Comparison of ENCODE assay signal across 18 cellular contexts in the genomic region with DNA sequence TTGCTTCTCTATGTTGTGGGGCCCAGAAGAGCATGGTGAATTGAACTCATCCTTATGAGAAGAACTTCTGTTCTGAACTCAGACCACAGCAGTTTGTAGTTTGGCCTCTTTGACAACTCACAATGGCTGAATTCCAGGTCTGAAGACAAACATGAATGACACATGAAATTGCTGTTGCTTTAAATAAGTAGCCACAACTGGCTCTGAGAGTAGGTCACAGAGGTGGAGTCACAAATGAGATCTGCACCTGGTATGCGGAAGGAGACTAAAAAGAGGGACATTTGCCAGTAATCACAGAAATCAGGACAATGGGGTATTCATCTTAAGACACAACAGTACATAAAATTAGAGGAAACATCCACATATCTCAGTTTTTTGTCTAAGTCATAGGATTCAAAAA.
A peak's percentile ranks its signal among the peaks of the same experiment; 100 is the strongest.
DNase-seq lines count a peak whose midpoint lies in the region; ATAC-seq and TF ChIP-seq lines count a peak whose summit lies in the region.
"Had no signal": no experiment of that assay in that cellular context is flagged by ENCODE, and none has a peak within 500 bp of the region (broad histone marks: within the 10 kb centered on the region; RNA-seq: fewer than 3 reads in every experiment).

No MANE protein-coding gene starts in this region.

- intact Hi-C loops in activated CD4-positive, alpha-beta T cell treated with anti-CD3 and anti-CD28 coated beads for 36 hours (cut with DNase I, micrococcal nuclease) = no loop called here
- intact Hi-C loops in tibial artery (cut with DNase I; ENCODE audit: low total_unique reads) = no loop called here

- H3K27me3 ChIP-seq in KMS-11 (ENCODE audit: insufficient read depth, low read depth) (no peaks in the 10 kb centered on the region), tibial artery (no peaks in the 10 kb centered on the region)
- H3K27me3 ChIP-seq: cardiac muscle cell, ovary, SJCRH30 had no signal

- no peaks in the 10 kb centered on the region for H3K36me3 ChIP-seq in KMS-11 (ENCODE audit: insufficient read depth)
- no peaks in the 10 kb centered on the region for H3K36me3 ChIP-seq in tibial artery
- H3K36me3 ChIP-seq: cardiac muscle cell, HAP-1, ovary, SJCRH30 had no signal

- H3K4me2 ChIP-seq in KMS-11 = peak overlapping the region; percentile 71

- H2AFZ ChIP-seq in KMS-11 (ENCODE audit: low read depth) = peak overlapping the region; percentile 45; the same call in 1 of the 2 replicates

- peak overlapping the region; percentile 14; the same call in 1 of the 2 replicates for H3K9ac ChIP-seq in KMS-11

- H3K27ac Mint-ChIP-seq in chondrocyte (ENCODE audit: unreplicated experiment) = peak overlapping the region; percentile 24
- H3K27ac Mint-ChIP-seq in activated CD4-positive, alpha-beta T cell treated with anti-CD3 and anti-CD28 coated beads for 36 hours = no peak overlapping the region
- H3K27ac Mint-ChIP-seq in stimulated activated effector memory CD8-positive, alpha-beta T cell treated with anti-CD3 and anti-CD28 coated beads, Interleukin-12 subunit alpha, Interleukin-12 subunit beta, amount 100 ng/mL, for 72 hours = no peak overlapping the region
- H3K27ac Mint-ChIP-seq: activated CD4-positive, alpha-beta T cell treated with anti-CD3 and anti-CD28 coated beads, Interleukin-2, amount 10 ng/mL, durations not matched to agents 24 days and 14 days; activated naive CD4-positive, alpha-beta T cell treated with anti-CD3 and anti-CD28 coated beads, Interleukin-2, amount 50 U/mL, for 24 hours; stimulated activated naive B cell treated with anti-CD40 and anti-IgM and Interleukin-4, amounts not matched to agents 10 μg/mL and 1 μg/mL and 100 μg/mL, for 72 hours had no signal

- ATAC-seq in left lobe of liver = peak; percentile 75
- ATAC-seq in activated CD4-positive, alpha-beta T cell treated with anti-CD3 and anti-CD28 coated beads for 36 hours = no peak
- no peak for ATAC-seq in stimulated activated effector memory CD8-positive, alpha-beta T cell treated with anti-CD3 and anti-CD28 coated beads, Interleukin-12 subunit alpha, Interleukin-12 subunit beta, amount 100 ng/mL, for 72 hours
- ATAC-seq: stimulated activated naive B cell treated with anti-CD40 and anti-IgM and Interleukin-4, amounts not matched to agents 10 μg/mL and 1 μg/mL and 100 μg/mL, for 72 hours had no signal

- H3K9me3 Mint-ChIP-seq in chondrocyte (ENCODE audit: low read depth) = peaks cover 2% of the 10 kb centered on the region
- H3K9me3 Mint-ChIP-seq in activated CD4-positive, alpha-beta T cell treated with anti-CD3 and anti-CD28 coated beads for 36 hours (ENCODE audit: low read depth) = peaks cover 2% of the 10 kb centered on the region
- peaks cover 3% of the 10 kb centered on the region for H3K9me3 Mint-ChIP-seq in stimulated activated effector memory CD8-positive, alpha-beta T cell treated with anti-CD3 and anti-CD28 coated beads, Interleukin-12 subunit alpha, Interleukin-12 subunit beta, amount 100 ng/mL, for 72 hours
- H3K9me3 Mint-ChIP-seq: activated CD4-positive, alpha-beta T cell treated with anti-CD3 and anti-CD28 coated beads, Interleukin-2, amount 10 ng/mL, durations not matched to agents 24 days and 14 days; activated naive CD4-positive, alpha-beta T cell treated with anti-CD3 and anti-CD28 coated beads, Interleukin-2, amount 50 U/mL, for 24 hours had no signal

- no peaks in the 10 kb centered on the region for H3K79me2 ChIP-seq in KMS-11 (ENCODE audit: insufficient read depth, low read depth)

- no peaks in the 10 kb centered on the region for H4K20me1 ChIP-seq in KMS-11 (ENCODE audit: insufficient read depth)

- H3K27me3 Mint-ChIP-seq in chondrocyte (ENCODE audit: low read depth) = no peaks in the 10 kb centered on the region
- H3K27me3 Mint-ChIP-seq in activated CD4-positive, alpha-beta T cell treated with anti-CD3 and anti-CD28 coated beads for 36 hours = no peaks in the 10 kb centered on the region
- H3K27me3 Mint-ChIP-seq: activated CD4-positive, alpha-beta T cell treated with anti-CD3 and anti-CD28 coated beads, Interleukin-2, amount 10 ng/mL, durations not matched to agents 24 days and 14 days; activated naive CD4-positive, alpha-beta T cell treated with anti-CD3 and anti-CD28 coated beads, Interleukin-2, amount 50 U/mL, for 24 hours; stimulated activated naive B cell treated with anti-CD40 and anti-IgM and Interleukin-4, amounts not matched to agents 10 μg/mL and 1 μg/mL and 100 μg/mL, for 72 hours had no signal

- peaks cover 4% of the 10 kb centered on the region for H3K36me3 Mint-ChIP-seq in chondrocyte (ENCODE audit: low read depth)
- no peaks in the 10 kb centered on the region for H3K36me3 Mint-ChIP-seq in activated CD4-positive, alpha-beta T cell treated with anti-CD3 and anti-CD28 coated beads for 36 hours (ENCODE audit: low read depth)
- H3K36me3 Mint-ChIP-seq in stimulated activated effector memory CD8-positive, alpha-beta T cell treated with anti-CD3 and anti-CD28 coated beads, Interleukin-12 subunit alpha, Interleukin-12 subunit beta, amount 100 ng/mL, for 72 hours = no peaks in the 10 kb centered on the region
- H3K36me3 Mint-ChIP-seq: activated naive CD4-positive, alpha-beta T cell treated with anti-CD3 and anti-CD28 coated beads, Interleukin-2, amount 50 U/mL, for 24 hours; stimulated activated naive B cell treated with anti-CD40 and anti-IgM and Interleukin-4, amounts not matched to agents 10 μg/mL and 1 μg/mL and 100 μg/mL, for 72 hours had no signal

- H3K27ac ChIP-seq in KMS-11 (peak overlapping the region; percentile 84), tibial artery (no peak overlapping the region)
- H3K27ac ChIP-seq: cardiac muscle cell, ovary, SJCRH30 had no signal

- TF ChIP-seq CTCF in KMS-11 (conservative IDR thresholded peaks at IDR 0.05; ENCODE audit: low read depth, low read length) (no peak), chondrocyte (IDR thresholded peaks at IDR 0.05) (no peak), tibial artery (IDR thresholded peaks at IDR 0.05) (no peak)

- H3K4me3 ChIP-seq in KMS-11 (IDR thresholded peaks at IDR 0.05; ENCODE audit: insufficient read depth, low read depth, low read length) = no peak overlapping the region
- no peak overlapping the region for H3K4me3 ChIP-seq in tibial artery
- H3K4me3 ChIP-seq: cardiac muscle cell, HAP-1, ovary, SJCRH30 had no signal

- H3K4me1 ChIP-seq in KMS-11 (ENCODE audit: low read depth, poor library complexity, severe bottlenecking) (peaks cover 39% of the 10 kb centered on the region), tibial artery (no peaks in the 10 kb centered on the region)
- H3K4me1 ChIP-seq: HAP-1, SJCRH30 had no signal

- H3K9me3 ChIP-seq in tibial artery = no peaks in the 10 kb centered on the region
- H3K9me3 ChIP-seq: HAP-1, ovary, SJCRH30 had no signal

- CTCF ChIA-PET in activated CD4-positive, alpha-beta T cell treated with anti-CD3 and anti-CD28 coated beads for 36 hours (lab: Charles Lee) = no interaction called here

- no peak overlapping the region for H3K4me3 Mint-ChIP-seq in chondrocyte (ENCODE audit: unreplicated experiment)
- no peak overlapping the region for H3K4me3 Mint-ChIP-seq in activated CD4-positive, alpha-beta T cell treated with anti-CD3 and anti-CD28 coated beads for 36 hours
- no peak overlapping the region for H3K4me3 Mint-ChIP-seq in stimulated activated effector memory CD8-positive, alpha-beta T cell treated with anti-CD3 and anti-CD28 coated beads, Interleukin-12 subunit alpha, Interleukin-12 subunit beta, amount 100 ng/mL, for 72 hours
- H3K4me3 Mint-ChIP-seq: activated CD4-positive, alpha-beta T cell treated with anti-CD3 and anti-CD28 coated beads, Interleukin-2, amount 10 ng/mL, durations not matched to agents 24 days and 14 days; activated naive CD4-positive, alpha-beta T cell treated with anti-CD3 and anti-CD28 coated beads, Interleukin-2, amount 50 U/mL, for 24 hours; stimulated activated naive B cell treated with anti-CD40 and anti-IgM and Interleukin-4, amounts not matched to agents 10 μg/mL and 1 μg/mL and 100 μg/mL, for 72 hours had no signal

- POLR2A ChIA-PET in activated CD4-positive, alpha-beta T cell treated with anti-CD3 and anti-CD28 coated beads for 36 hours (lab: Charles Lee) = no interaction called here

- peaks cover 4% of the 10 kb centered on the region for H3K4me1 Mint-ChIP-seq in chondrocyte (ENCODE audit: low read depth)
- H3K4me1 Mint-ChIP-seq in activated CD4-positive, alpha-beta T cell treated with anti-CD3 and anti-CD28 coated beads for 36 hours = no peaks in the 10 kb centered on the region
- H3K4me1 Mint-ChIP-seq in stimulated activated effector memory CD8-positive, alpha-beta T cell treated with anti-CD3 and anti-CD28 coated beads, Interleukin-12 subunit alpha, Interleukin-12 subunit beta, amount 100 ng/mL, for 72 hours = no peaks in the 10 kb centered on the region
- H3K4me1 Mint-ChIP-seq: activated CD4-positive, alpha-beta T cell treated with anti-CD3 and anti-CD28 coated beads, Interleukin-2, amount 10 ng/mL, durations not matched to agents 24 days and 14 days; activated naive CD4-positive, alpha-beta T cell treated with anti-CD3 and anti-CD28 coated beads, Interleukin-2, amount 50 U/mL, for 24 hours; stimulated activated naive B cell treated with anti-CD40 and anti-IgM and Interleukin-4, amounts not matched to agents 10 μg/mL and 1 μg/mL and 100 μg/mL, for 72 hours had no signal

- peak; percentile 35 for DNase-seq in AG20443 (ENCODE audit: low spot score)
- no peak for DNase-seq in chondrocyte (ENCODE audit: low spot score)
- DNase-seq in left lobe of liver (ENCODE audit: low spot score) = no peak
- no peak for DNase-seq in activated CD4-positive, alpha-beta T cell treated with anti-CD3 and anti-CD28 coated beads for 36 hours
- DNase-seq in stimulated activated effector memory CD8-positive, alpha-beta T cell treated with anti-CD3 and anti-CD28 coated beads, Interleukin-12 subunit alpha, Interleukin-12 subunit beta, amount 100 ng/mL, for 72 hours (ENCODE audit: low spot score in 2 of 2) = no peak
- DNase-seq in NCI-H526 (lab: John Stamatoyannopoulos, UW) = no peak
- no peak for DNase-seq in tibial artery
- DNase-seq: activated CD4-positive, alpha-beta T cell treated with anti-CD3 and anti-CD28 coated beads, Interleukin-2, amount 10 ng/mL, durations not matched to agents 24 days and 14 days; NCI-H1092; ovary; stimulated activated naive B cell treated with anti-CD40 and anti-IgM and Interleukin-4, amounts not matched to agents 10 μg/mL and 1 μg/mL and 100 μg/mL, for 72 hours; T1000; trophoblast cell had no signal
